ENCODE assay signal across 8 cellular contexts in the genomic region with DNA sequence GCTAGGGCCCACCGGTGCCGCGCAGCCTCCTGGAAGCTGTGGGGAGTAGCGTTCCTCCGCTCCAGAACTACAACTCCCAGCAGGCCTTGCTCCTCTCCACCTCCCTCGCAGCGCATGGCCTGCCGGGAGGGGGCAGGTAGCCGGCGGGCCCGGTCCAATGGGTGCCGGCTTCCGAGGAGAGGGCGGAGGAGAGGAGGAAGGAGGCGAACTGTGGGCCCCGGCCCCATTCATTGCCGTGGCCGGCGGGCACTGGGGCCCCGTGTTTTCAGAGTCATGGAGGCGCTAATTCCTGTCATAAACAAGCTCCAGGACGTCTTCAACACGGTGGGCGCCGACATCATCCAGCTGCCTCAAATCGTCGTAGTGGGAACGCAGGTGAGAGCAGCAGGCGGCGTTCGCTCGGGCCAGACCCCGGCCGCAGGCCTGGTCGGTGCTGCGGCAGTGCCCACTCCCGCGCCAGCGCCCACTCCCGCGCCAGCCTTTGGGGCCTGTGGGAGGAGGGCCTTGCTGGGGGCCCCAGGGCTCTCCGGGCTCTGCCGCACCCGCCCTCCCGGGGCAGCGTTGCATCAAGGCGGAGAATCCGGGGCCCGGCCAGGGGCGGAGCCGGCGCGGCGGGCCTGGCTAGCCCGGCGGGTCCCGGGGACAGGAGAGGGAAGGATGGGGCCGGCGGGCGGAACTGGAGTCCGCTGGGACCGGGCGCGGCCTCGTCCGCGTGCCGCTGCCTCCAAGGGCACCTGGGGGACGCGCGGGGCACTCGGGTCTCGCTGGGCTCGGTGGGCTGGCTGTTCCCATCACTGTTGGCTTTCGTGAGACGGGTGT. TPM values are rescaled to one million over a fixed set of nuclear protein-coding genes. Genes with fewer than 3 reads are reported as not detected.
DNase-seq lines count a peak whose midpoint lies in the region; ATAC-seq, FAIRE-seq and TF ChIP-seq lines count a peak whose summit lies in the region.

Gene DNM1L (plus strand): TSS at position 211 of the 819 bp plus-strand sequence. CDS start 63 bp downstream, at position 274.

- H3K27ac ChIP-seq in smooth muscle cell (ENCODE audit: low read depth), result peak within 1 kb of the TSS; percentile 77

- under 1% methylated on average over 64 of the region's 76 CpGs for WGBS in smooth muscle cell (ENCODE audit: low lambda C conversion rate)

- DNase-seq in AG04449 (ENCODE audit: low read depth, low spot score), result peak; percentile 80
- peak; percentile 90 for DNase-seq in NCI-H2227 treated with DMSO at 0.1 percent for 48 hours (lab: John Stamatoyannopoulos, UW)
- peak; percentile 88 for DNase-seq in bronchial epithelial cell (ENCODE audit: low read depth)
- DNase-seq in iPS-NIHi11 (ENCODE audit: low spot score), result peak; percentile 99
- DNase-seq in smooth muscle cell (lab: John Stamatoyannopoulos, UW; ENCODE audit: unreplicated experiment), result peak; percentile 92

- H4K20me1 ChIP-seq in smooth muscle cell (ENCODE audit: low read depth), result peaks cover 36% of the 10 kb centered on the region

- H3K79me2 ChIP-seq in smooth muscle cell (ENCODE audit: low read depth), result peaks cover 45% of the 10 kb centered on the region

- H3K27me3 ChIP-seq in bronchial epithelial cell (ENCODE audit: control insufficient read depth, insufficient read depth, low read length) (no peaks in the 10 kb centered on the region), smooth muscle cell (ENCODE audit: low read depth) (no peaks in the 10 kb centered on the region)

- FAIRE-seq in bronchial epithelial cell (lab: Jason Lieb, UNC), result no peak

- H3K9me3 ChIP-seq in smooth muscle cell (replicated peaks; ENCODE audit: low read depth), result no peaks in the 10 kb centered on the region

- TF ChIP-seq CTCF in AG04449 (IDR thresholded peaks at IDR 0.05; ENCODE audit: insufficient read depth, low read length, missing control alignments) (peak; percentile 26), WI38 (IDR thresholded peaks at IDR 0.05; ENCODE audit: low read depth, low read length) (no peak), bronchial epithelial cell (IDR thresholded peaks at IDR 0.05; ENCODE audit: insufficient read depth, low read length, severe bottlenecking) (no peak), smooth muscle cell (IDR thresholded peaks at IDR 0.05; ENCODE audit: borderline replicate concordance, insufficient read depth, poor library complexity, severe bottlenecking) (no peak)

- peak within 1 kb of the TSS; percentile 76 for H3K9ac ChIP-seq in smooth muscle cell (ENCODE audit: low read depth)

- H3K4me1 ChIP-seq in smooth muscle cell (ENCODE audit: low read depth), result peaks cover 10% of the 10 kb centered on the region

- CTCF ChIA-PET in AG04449 (lab: Yijun Ruan, JAX), result interaction anchor here (1.2 kb wide), 1 partner anchor 1343 kb away, joined by 3 read pairs; the partner anchor contains the start of gene ALG10

- H2AFZ ChIP-seq in smooth muscle cell (ENCODE audit: low read depth), result peak within 1 kb of the TSS; percentile 40

- H3F3A ChIP-seq in smooth muscle cell (ENCODE audit: low read depth), result no peaks in the 10 kb centered on the region

- H3K4me2 ChIP-seq in smooth muscle cell, result peak within 1 kb of the TSS; percentile 86

- H3K4me3 ChIP-seq in AG04449 (ENCODE audit: low read depth, low read length) (peak within 1 kb of the TSS; percentile 88), WI38 (ENCODE audit: low read depth, low read length) (peak within 1 kb of the TSS; percentile 80), bronchial epithelial cell (ENCODE audit: low read depth, low read length) (peak within 1 kb of the TSS; percentile 94), smooth muscle cell (peak within 1 kb of the TSS; percentile 71)

- H3K36me3 ChIP-seq in bronchial epithelial cell (ENCODE audit: control insufficient read depth, insufficient read depth, low read length) (no peaks in the 10 kb centered on the region), smooth muscle cell (ENCODE audit: low read depth) (no peaks in the 10 kb centered on the region)

- POLR2A ChIA-PET in AG04449 (lab: Yijun Ruan, JAX), result interaction anchor here (0.6 to 1.3 kb wide), 3 partner anchors 77 to 1342 kb away, joined by 3 to 8 read pairs (median 3); partner anchors contain the start of gene YARS2

- ATAC-seq in GM18907 (IDR thresholded peaks at IDR 0.05; ENCODE audit: unreplicated experiment) (peak; percentile 98), HG03159 (IDR thresholded peaks at IDR 0.05; ENCODE audit: unreplicated experiment) (peak; percentile 97)

RNA-seq across cellular contexts. Expression of gene DNM1L, which starts in this region (rescaled TPM):
- total RNA-seq in bronchial epithelial cell, result 68.2 and 69.2 TPM in 2 replicates
- 56.3 and 88.1 TPM in 2 replicates for total RNA-seq in smooth muscle cell
- 33.6 and 42.3 TPM in 2 replicates for polyA plus RNA-seq in smooth muscle cell

Comparison
In these comparisons a context has a peak if more than half of its experiments do, and no peak if none do; other contexts are left out.
1. Peak in every context shown above with its lines: DNase-seq, ATAC-seq, H3K4me3 ChIP-seq and H3K27ac ChIP-seq.